In the genomic region with DNA sequence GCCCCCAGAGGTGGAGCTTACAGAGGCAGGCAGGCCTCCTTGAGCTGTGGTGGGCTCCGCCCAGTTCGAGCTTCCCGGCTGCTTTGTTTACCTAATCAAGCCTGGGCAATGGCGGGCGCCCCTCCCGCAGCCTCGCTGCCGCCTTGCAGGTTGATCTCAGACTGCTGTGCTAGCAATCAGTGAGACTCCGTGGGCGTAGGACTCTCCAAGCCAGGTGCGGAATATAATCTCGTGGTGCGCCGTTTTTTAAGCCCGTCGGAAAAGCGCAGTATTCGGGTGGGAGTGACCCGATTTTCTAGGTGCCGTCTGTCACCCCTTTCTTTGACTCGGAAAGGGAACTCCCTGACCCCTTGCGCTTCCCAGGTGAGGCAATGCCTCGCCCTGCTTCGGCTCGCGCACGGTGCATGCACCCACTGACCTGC, we compare ENCODE assay signal across 8 cellular contexts. TPM values are rescaled to one million over a fixed set of nuclear protein-coding genes. Genes with fewer than 3 reads are reported as not detected.
DNase-seq lines count a peak whose midpoint lies in the region; TF ChIP-seq lines count a peak whose summit lies in the region.
"Not testable (repeated sequence)": the region's sequence is repeated elsewhere in the genome, so short reads cannot be mapped to it uniquely, and the experiment has no call there.

No MANE protein-coding gene starts in this region.

- TF ChIP-seq CTCF in 22Rv1 (IDR thresholded peaks at IDR 0.05); HFF-Myc (IDR thresholded peaks at IDR 0.05; ENCODE audit: low read depth, low read length, missing control alignments); colonic mucosa (IDR thresholded peaks at IDR 0.05); left ventricle myocardium inferior (IDR thresholded peaks at IDR 0.05; ENCODE audit: borderline replicate concordance); spleen (IDR thresholded peaks at IDR 0.05 in 8 of 11, conservative IDR thresholded peaks at IDR 0.05 in 3 of 11): not testable (repeated sequence)

- not testable (repeated sequence) for H3K4me1 ChIP-seq in colonic mucosa
- H3K4me1 ChIP-seq in left ventricle myocardium inferior (peaks cover 34% of the 10 kb centered on the region), muscle layer of duodenum (ENCODE audit: control insufficient read depth in 1 of 2, insufficient read depth in 2 of 2, low read length in 2 of 2) (peaks cover 0 to 17% of the 10 kb centered on the region in 2 donors), spleen (peaks cover 0 to 18% (median 4%) of the 10 kb centered on the region in 6 donors)

- H3K9me3 ChIP-seq in colonic mucosa; left ventricle myocardium inferior (replicated peaks); muscle layer of duodenum (ENCODE audit: control insufficient read depth in 1 of 2, low read length in 2 of 2); spleen: not testable (repeated sequence)

- peak overlapping the region; percentile 51 for H3K4me3 ChIP-seq in HFF-Myc (replicated peaks; ENCODE audit: low read depth, low read length)
- H3K4me3 ChIP-seq in colonic mucosa = peak overlapping the region; percentile 45
- H3K4me3 ChIP-seq in left ventricle myocardium inferior = peak overlapping the region; percentile 70
- H3K4me3 ChIP-seq in muscle layer of duodenum (ENCODE audit: low read depth in 1 of 2, low read length in 2 of 2) = peak overlapping the region; percentile 66 to 69
- peak overlapping the region; percentile 5 to 72 (median 43) for H3K4me3 ChIP-seq in spleen

- H3K36me3 ChIP-seq in colonic mucosa; left ventricle myocardium inferior; muscle layer of duodenum (ENCODE audit: control insufficient read depth in 1 of 2, insufficient read depth in 2 of 2, low read length in 2 of 2); spleen: not testable (repeated sequence)

- H3K27ac ChIP-seq in 22Rv1 (peak overlapping the region; percentile 85), colonic mucosa (peak overlapping the region; percentile 40), left ventricle myocardium inferior (replicated peaks) (peak overlapping the region; percentile 57), spleen (peak overlapping the region in 5 of 8 donors; percentile 33 to 74 (median 51))
- H3K27ac ChIP-seq in muscle layer of duodenum (ENCODE audit: low read length) = not testable (repeated sequence)

- WGBS in spleen, 5 donors = 49 to 89% (median 73%) methylated on average over 14 to 27 of the region's 27 CpGs

- DNase-seq in HFF-Myc (ENCODE audit: extremely low read depth, low read depth); left ventricle myocardium inferior: not testable (repeated sequence)
- DNase-seq in T-helper 1 cell = peak in 3 of 5 donors; percentile 10 to 16 (median 13)
- DNase-seq in activated T-helper 9 cell treated with anti-CD3 and anti-CD28 coated beads, Interleukin-2, amount 50 U/mL, for 16 hours (ENCODE audit: low read depth) = peak; percentile 14
- peak; percentile 52 for DNase-seq in colonic mucosa
- peak; percentile 79 for DNase-seq in spleen

- H3K9ac ChIP-seq in colonic mucosa (ENCODE audit: low read depth in 2 of 2, low read length in 2 of 2) = peak overlapping the region in 1 of 2 donors; percentile 58

- not testable (repeated sequence) for H3K27me3 ChIP-seq in colonic mucosa; left ventricle myocardium inferior (ENCODE audit: low read depth); muscle layer of duodenum (ENCODE audit: low read depth, low read length); spleen (replicated peaks in 1 of 7)

- intact Hi-C loops in colonic mucosa (cut with DNase I); left ventricle myocardium inferior (cut with micrococcal nuclease); spleen (cut with DNase I; ENCODE audit: low total_unique reads): not testable (repeated sequence)

- TF ChIP-seq POLR2A in spleen (IDR thresholded peaks at IDR 0.05) = not testable (repeated sequence)

RNA-seq across cellular contexts. Expression of a gene that starts 25.8 kb away (rescaled TPM):
- 10 to 100 TPM; 26.8 to 44.3 TPM for total RNA-seq in colonic mucosa
- total RNA-seq in left ventricle myocardium inferior = 29.0 TPM
- total RNA-seq in spleen = 10 to 100 TPM; 10.8 to 33.2 (median 23.7) TPM
- polyA plus RNA-seq in spleen = 1 to 10 TPM; 3.0 to 3.7 (median 3.0) TPM

RNA-seq across cellular contexts. Expression of a gene that starts 36.0 kb away (rescaled TPM):
- 10 to 100 TPM; 44.6 to 65.2 TPM for total RNA-seq in colonic mucosa
- total RNA-seq in left ventricle myocardium inferior = 17.5 TPM
- 10 to 100 TPM in 6 of 7 donors, 1 to 10 TPM in 1; 9.3 to 15.2 (median 12.4) TPM for total RNA-seq in spleen
- polyA plus RNA-seq in spleen = 1 to 10 TPM; 2.8 to 4.8 (median 3.4) TPM
